ENCODE assay signal across 8 cellular contexts in the genomic region with DNA sequence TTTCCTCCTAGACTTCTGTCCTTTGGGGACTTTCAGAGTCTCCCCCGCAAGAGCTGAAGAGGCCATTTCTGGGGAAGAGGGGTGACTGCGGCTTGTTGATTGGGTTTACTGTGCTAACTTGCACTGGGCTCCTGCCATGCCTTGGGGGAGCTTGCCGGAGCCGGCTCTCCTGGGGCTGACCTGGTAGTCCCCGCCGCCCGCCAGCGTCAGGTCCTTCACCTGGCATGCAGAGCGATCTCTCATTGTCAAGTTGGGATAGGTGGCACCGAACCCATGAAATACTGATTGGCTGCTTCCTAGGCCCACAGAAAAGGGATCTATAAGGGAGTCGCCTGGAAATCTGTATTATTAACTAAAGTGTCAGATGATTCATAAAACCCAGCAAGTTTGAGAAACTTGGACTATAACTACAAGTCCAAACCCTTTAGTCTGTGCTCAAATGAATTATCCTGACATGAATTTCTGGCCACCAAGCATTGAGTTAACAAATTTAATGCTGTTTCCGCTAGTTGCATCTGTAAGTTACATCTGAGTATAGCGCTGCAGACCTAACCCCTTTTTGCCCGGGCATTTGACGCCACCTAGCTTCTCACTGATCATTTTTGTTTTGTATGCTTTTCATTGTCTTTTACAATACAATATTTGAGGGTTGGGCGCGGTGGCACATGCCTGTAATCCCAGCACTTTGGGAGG. TPM values are rescaled to one million over a fixed set of nuclear protein-coding genes. Genes with fewer than 3 reads are reported as not detected.
A peak's percentile ranks its signal among the peaks of the same experiment; 100 is the strongest.
DNase-seq lines count a peak whose midpoint lies in the region; ATAC-seq, FAIRE-seq and TF ChIP-seq lines count a peak whose summit lies in the region.

No MANE protein-coding gene starts in this region.

- H3K4me3 ChIP-seq in HUES64 (ENCODE audit: low read length) (peak overlapping the region; percentile 95), PC-3 (ENCODE audit: low read length) (peak overlapping the region; percentile 96)

- no peaks in the 10 kb centered on the region for H3K9me2 ChIP-seq in PC-3 (replicated peaks; ENCODE audit: low read length)

- peak overlapping the region; percentile 91 for H3K27ac ChIP-seq in HUES64 (ENCODE audit: low read depth, low read length)
- H3K27ac ChIP-seq in PC-3 (ENCODE audit: low read length) = peak overlapping the region; percentile 75

- H3K27me3 Mint-ChIP-seq in progenitor cell of endocrine pancreas = peaks cover 8% of the 10 kb centered on the region

- no peaks in the 10 kb centered on the region for H3F3A ChIP-seq in PC-3 (ENCODE audit: low read length, unreplicated experiment)

- peak; percentile 55 for TF ChIP-seq CTCF in PC-3 (conservative IDR thresholded peaks at IDR 0.05; ENCODE audit: low read depth, low read length)
- no peak for TF ChIP-seq CTCF in progenitor cell of endocrine pancreas (IDR thresholded peaks at IDR 0.05; ENCODE audit: unreplicated experiment)

- H3K9me3 ChIP-seq in HUES64 (ENCODE audit: insufficient read depth, low read depth, low read length) (no peaks in the 10 kb centered on the region), PC-3 (ENCODE audit: low read length) (no peaks in the 10 kb centered on the region)

- H3K4me2 ChIP-seq in PC-3 (ENCODE audit: low read length) = peak overlapping the region; percentile 91

- peaks cover 23% of the 10 kb centered on the region for H3K4me1 Mint-ChIP-seq in progenitor cell of endocrine pancreas (ENCODE audit: low read depth)

- peak overlapping the region; percentile 83 for H2AFZ ChIP-seq in PC-3 (ENCODE audit: low read length)

- H3K36me3 ChIP-seq in HUES64 (ENCODE audit: insufficient read depth, low read length) (no peaks in the 10 kb centered on the region; the same call in 1 of the 2 replicates), PC-3 (ENCODE audit: low read depth, low read length) (no peaks in the 10 kb centered on the region)

- no peak for TF ChIP-seq POLR2A in GM12891 (IDR thresholded peaks at IDR 0.05; ENCODE audit: low read depth, low read length)

- FAIRE-seq in GM12891 (lab: Jason Lieb, UNC) = no peak

- TSS peak; percentile 83 for BruUV-seq in PC-3 (replicated peaks; lab: Mats Ljungman, UMichigan)

- peaks cover 33% of the 10 kb centered on the region for H3K79me2 ChIP-seq in PC-3 (ENCODE audit: low read length)

- H3K27me3 ChIP-seq in HUES64 (ENCODE audit: insufficient read depth, low read length) = no peaks in the 10 kb centered on the region
- H3K27me3 ChIP-seq in PC-3 (ENCODE audit: low read length) = no peaks in the 10 kb centered on the region

- peak overlapping the region; percentile 87 for H3K4me3 Mint-ChIP-seq in progenitor cell of endocrine pancreas (ENCODE audit: low read depth)

- intact Hi-C loops in PC-3 (cut with micrococcal nuclease) (loop anchor here (1.0 to 10.0 kb wide), 2 partner anchors 131 to 276 kb away; a partner anchor contains a TSS), head of caudate nucleus (cut with DNase I) (loop anchor here (10.0 kb wide), 2 partner anchors 186 to 276 kb away; a partner anchor contains a TSS)

- peak; percentile 64 for DNase-seq in DMS 273 (lab: John Stamatoyannopoulos, UW; ENCODE audit: unreplicated experiment)
- peak; percentile 55 for DNase-seq in PC-3
- DNase-seq in activated gamma-delta T cell treated with anti-CD3 and anti-CD28 coated beads, Interleukin-2, amount 50 U/mL, for 16 hours (ENCODE audit: low read depth) = peak; percentile 14
- DNase-seq in head of caudate nucleus = peak in 22 of 42 donors; percentile 21 to 66 (median 41)
- DNase-seq in progenitor cell of endocrine pancreas (ENCODE audit: low spot score, unreplicated experiment) = no peak
- no peak for DNase-seq in GM12891 (ENCODE audit: insufficient read length, low spot score)

- H3K9ac ChIP-seq in HUES64 (ENCODE audit: low read depth, low read length) (peak overlapping the region; percentile 99), PC-3 (ENCODE audit: low read length) (peak overlapping the region; percentile 97)

- H3K4me1 ChIP-seq in HUES64 (ENCODE audit: insufficient read depth, low read length) (peaks cover 9% of the 10 kb centered on the region; the same call in 1 of the 2 replicates), PC-3 (ENCODE audit: insufficient read depth, low read length) (peaks cover 12% of the 10 kb centered on the region)

- 11% methylated on average over 17 of the region's 17 CpGs for WGBS in HUES64

- no peaks in the 10 kb centered on the region for H3K9me3 Mint-ChIP-seq in progenitor cell of endocrine pancreas (ENCODE audit: low read depth)

- H3K27ac Mint-ChIP-seq in progenitor cell of endocrine pancreas = peak overlapping the region; percentile 96

- POLR2A ChIA-PET in PC-3 (lab: Charles Lee; ENCODE audit: unreplicated experiment) = interaction anchor here (0.6 kb wide), 1 partner anchor 10 kb away, joined by 4 read pairs; no protein-coding TSS in a partner anchor

- H4K20me1 ChIP-seq in PC-3 (ENCODE audit: low read length) = peaks cover 24% of the 10 kb centered on the region

- ATAC-seq in GM21447 (IDR thresholded peaks at IDR 0.05; ENCODE audit: unreplicated experiment) (peak; percentile 26), PC-3 (peak; percentile 28)

- CTCF ChIA-PET in PC-3 (lab: Charles Lee) = interaction anchor here (0.6 to 1.3 kb wide), 2 partner anchors 61 to 215 kb away, joined by 4 to 9 read pairs; a partner anchor contains a TSS

- H3K36me3 Mint-ChIP-seq in progenitor cell of endocrine pancreas (ENCODE audit: insufficient read depth) = no peaks in the 10 kb centered on the region

TF ChIP-seq in GM12891, 5 proteins besides CTCF, POLR2A, EP300 and RAD21:
- TF ChIP-seq PAX5 (IDR thresholded peaks at IDR 0.05; ENCODE audit: insufficient read depth, low read length, severe bottlenecking) = no peak
- no peak for TF ChIP-seq POU2F2 (IDR thresholded peaks at IDR 0.05; ENCODE audit: low read depth, low read length)
- TF ChIP-seq SPI1 (IDR thresholded peaks at IDR 0.05; ENCODE audit: low read depth, low read length) = no peak
- TF ChIP-seq POLR2AphosphoS5 (IDR thresholded peaks at IDR 0.05; ENCODE audit: low read depth, low read length) = no peak
- no peak for TF ChIP-seq TAF1 (IDR thresholded peaks at IDR 0.05; ENCODE audit: low read depth, low read length)

RNA-seq across cellular contexts. Expression of a gene that starts 0.6 kb away (rescaled TPM):
- polyA plus RNA-seq in HUES64 (2013, experiment 1 of 2) = 71.2 TPM
- polyA plus RNA-seq in HUES64 (2013, experiment 2 of 2) = 64.5 TPM
- total RNA-seq in PC-3 (2014; rRNA removed) (92.6 and 95.4 TPM in 2 replicates), progenitor cell of endocrine pancreas (53.7 and 54.0 TPM in 2 replicates)
- polyA plus RNA-seq in GM12891 (2012; ENCODE audit: low read depth, missing spikeins) = 62.4 TPM

RNA-seq across cellular contexts. Expression of a gene that starts 7.1 kb away (rescaled TPM):
- polyA plus RNA-seq in HUES64 (2013, experiment 1 of 2) = 11.3 TPM
- polyA plus RNA-seq in HUES64 (2013, experiment 2 of 2) = 14.6 TPM
- 16.2 and 16.8 TPM in 2 replicates for total RNA-seq in PC-3 (2014; rRNA removed)
- total RNA-seq in progenitor cell of endocrine pancreas = 24.5 and 29.3 TPM in 2 replicates
- 0.32 TPM for polyA plus RNA-seq in GM12891 (2012; ENCODE audit: low read depth, missing spikeins)

RNA-seq across cellular contexts. Expression of a gene that starts 15.1 kb away (rescaled TPM):
- 21.8 TPM for polyA plus RNA-seq in HUES64 (2013, experiment 1 of 2)
- polyA plus RNA-seq in HUES64 (2013, experiment 2 of 2) = 20.4 TPM
- total RNA-seq in PC-3 (2014; rRNA removed) (7.9 and 13.5 TPM in 2 replicates), progenitor cell of endocrine pancreas (16.0 and 21.1 TPM in 2 replicates)
- polyA plus RNA-seq in GM12891 (2012; ENCODE audit: low read depth, missing spikeins) = 19.9 TPM

Comparison
In these comparisons a context has a peak if more than half of its experiments do, and no peak if none do; other contexts are left out.
1. DNase-seq: peak in DMS 273 (single experiment), PC-3 (single experiment), activated gamma-delta T cell treated with anti-CD3 and anti-CD28 coated beads, Interleukin-2, amount 50 U/mL, for 16 hours (single experiment) and head of caudate nucleus (22 of 42); none in progenitor cell of endocrine pancreas (single experiment) and GM12891 (single experiment).